Comparison of ENCODE assay signal across 10 cellular contexts in genomic region chr6:75441883-75442282, GRCh38. TPM values are rescaled to one million over a fixed set of nuclear protein-coding genes. Genes with fewer than 3 reads are reported as not detected.
"Had no signal": no experiment of that assay in that cellular context is flagged by ENCODE, and none has a peak within 500 bp of the region (broad histone marks: within the 10 kb centered on the region; RNA-seq: fewer than 3 reads in every experiment).

No MANE protein-coding gene starts in this region.

RNA-seq across cellular contexts. Expression of gene FILIP1, which starts 51.7 kb away (rescaled TPM):
- total RNA-seq: activated B cell treated with CpG ODN at 0.5 μM for 24 hours; activated CD4-positive, alpha-beta memory T cell treated with anti-CD3 and anti-CD28 coated beads for 36 hours; activated CD4-positive, alpha-beta memory T cell treated with anti-CD3 and anti-CD28 coated beads, Interleukin-2, amount 10 ng/mL, durations not matched to agents 7 days and 5 days; activated CD4-positive, alpha-beta T cell treated with anti-CD3 and anti-CD28 coated beads for 36 hours; activated CD4-positive, alpha-beta T cell treated with anti-CD3 and anti-CD28 coated beads, Interleukin-2, amount 10 ng/mL, durations not matched to agents 24 days and 14 days; activated CD8-positive, alpha-beta memory T cell treated with anti-CD3 and anti-CD28 coated beads for 36 hours; activated CD8-positive, alpha-beta memory T cell treated with anti-CD3 and anti-CD28 coated beads, Interleukin-2, amount 10 ng/mL, durations not matched to agents 7 days and 5 days; activated CD8-positive, alpha-beta T cell treated with anti-CD3 and anti-CD28 coated beads, Interleukin-2, amount 10 ng/mL, durations not matched to agents 7 days and 5 days; T-helper 1 cell treated with Interleukin-12 subunit alpha and Interleukin-12 subunit beta and Interleukin-4 antibody, amounts not matched to agents 30 ng/mL and 1 ng/mL, for 36 hours; T-helper 2 cell treated with Interferon-gamma antibody and Interleukin-4, amounts not matched to agents 100 ng/mL and 5 ng/mL, for 36 hours had no signal
